1 cellular context compared by ENCODE assay signal in genomic region chr1:232226197-232226681, GRCh38.
TF ChIP-seq lines count a peak whose summit lies in the region.

No MANE protein-coding gene starts in this region.

TF ChIP-seq in IMR-90, 13 proteins besides CTCF, POLR2A, EP300 and RAD21 (continued from another document):
- TF ChIP-seq RCOR1 (IDR thresholded peaks at IDR 0.05; ENCODE audit: insufficient replicate concordance, low read length) (no peak), USF2 (IDR thresholded peaks at IDR 0.05; ENCODE audit: low read depth, low read length) (no peak), MAZ (IDR thresholded peaks at IDR 0.05; ENCODE audit: borderline replicate concordance, low read depth, low read length) (no peak), RFX5 (IDR thresholded peaks at IDR 0.05; ENCODE audit: low read depth, low read length) (no peak), SMC3 (IDR thresholded peaks at IDR 0.05; ENCODE audit: low read depth, low read length) (no peak), NFE2L2 (IDR thresholded peaks at IDR 0.05; ENCODE audit: low read depth, low read length) (no peak), MXI1 (IDR thresholded peaks at IDR 0.05; ENCODE audit: borderline replicate concordance, low read depth, low read length) (no peak), CEBPB (IDR thresholded peaks at IDR 0.05; ENCODE audit: low read depth, low read length) (no peak), MAFK (IDR thresholded peaks at IDR 0.05; ENCODE audit: low read depth, low read length) (no peak), FOS (IDR thresholded peaks at IDR 0.05; ENCODE audit: low read depth, low read length) (no peak), CHD1 (IDR thresholded peaks at IDR 0.05; ENCODE audit: low read depth, low read length) (no peak)
- TF ChIP-seq, protein P1, sequence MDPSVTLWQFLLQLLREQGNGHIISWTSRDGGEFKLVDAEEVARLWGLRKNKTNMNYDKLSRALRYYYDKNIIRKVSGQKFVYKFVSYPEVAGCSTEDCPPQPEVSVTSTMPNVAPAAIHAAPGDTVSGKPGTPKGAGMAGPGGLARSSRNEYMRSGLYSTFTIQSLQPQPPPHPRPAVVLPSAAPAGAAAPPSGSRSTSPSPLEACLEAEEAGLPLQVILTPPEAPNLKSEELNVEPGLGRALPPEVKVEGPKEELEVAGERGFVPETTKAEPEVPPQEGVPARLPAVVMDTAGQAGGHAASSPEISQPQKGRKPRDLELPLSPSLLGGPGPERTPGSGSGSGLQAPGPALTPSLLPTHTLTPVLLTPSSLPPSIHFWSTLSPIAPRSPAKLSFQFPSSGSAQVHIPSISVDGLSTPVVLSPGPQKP (IDR thresholded peaks at IDR 0.05; ENCODE audit: borderline replicate concordance, low read depth, low read length): no peak
